ENCODE assay signal across 8 cellular contexts in genomic region chr12:70242695-70243509, GRCh38. TPM values are rescaled to one million over a fixed set of nuclear protein-coding genes. Genes with fewer than 3 reads are reported as not detected.
DNase-seq lines count a peak whose midpoint lies in the region; ATAC-seq and TF ChIP-seq lines count a peak whose summit lies in the region.

TSS of gene CNOT2 (plus strand) at chr12:70243433. CDS start at chr12:70278227, 34,794 bp downstream.

- TF ChIP-seq EP300 in esophagus muscularis mucosa (IDR thresholded peaks at IDR 0.05), result no peak

- peak within 1 kb of the TSS; percentile 94 to 97 (median 97) for H3K27ac ChIP-seq in Peyer's patch
- peak within 1 kb of the TSS; percentile 93 to 98 (median 96) for H3K27ac ChIP-seq in esophagus muscularis mucosa (replicated peaks in 1 of 4)

- no peaks in the 10 kb centered on the region for H3K27me3 ChIP-seq in Peyer's patch
- no peaks in the 10 kb centered on the region for H3K27me3 ChIP-seq in esophagus muscularis mucosa

- TF ChIP-seq POLR2A in Peyer's patch (IDR thresholded peaks at IDR 0.05) (peak; percentile 22 to 35), esophagus muscularis mucosa (IDR thresholded peaks at IDR 0.05; ENCODE audit: low read depth) (no peak)

- intact Hi-C loops in esophagus muscularis mucosa (cut with DNase I), result loop anchor here (10.0 kb wide), 2 partner anchors 122 to 332 kb away; partner anchors contain the start of gene KCNMB4

- DNase-seq in DMS53 treated with DMSO at 0.1 percent for 48 hours (lab: John Stamatoyannopoulos, UW; ENCODE audit: unreplicated experiment) (peak; percentile 87), KBM-7 (peak; percentile 93), Peyer's patch (peak; percentile 87 to 96 (median 93)), esophagus muscularis mucosa (ENCODE audit: extremely low spot score) (peak; percentile 97), myocyte (ENCODE audit: low read depth) (peak; percentile 88)
- DNase-seq in activated T-cell treated with anti-CD3 and anti-CD28 coated beads, Interleukin-2, amount 50 U/mL, for 48 hours, result peak; percentile 88 to 92
- DNase-seq in stimulated activated CD8-positive, alpha-beta memory T cell treated with anti-CD3 and anti-CD28 coated beads, Interleukin-7, amount 100 ng/mL, for 4 hours (ENCODE audit: low read depth in 2 of 2), result peak; percentile 79 to 85

- H3K36me3 ChIP-seq in Peyer's patch (peaks cover 0 to 18% (median 0%) of the 10 kb centered on the region in 3 donors), esophagus muscularis mucosa (peaks cover 0 to 27% (median 12%) of the 10 kb centered on the region in 4 donors)

- TF ChIP-seq CTCF in Peyer's patch (IDR thresholded peaks at IDR 0.05), result no peak
- TF ChIP-seq CTCF in esophagus muscularis mucosa (IDR thresholded peaks at IDR 0.05), result no peak

- 0% methylated on average over 20 of the region's 64 CpGs for WGBS in esophagus muscularis mucosa

- peak within 1 kb of the TSS; percentile 76 to 86 (median 84) for H3K4me3 ChIP-seq in Peyer's patch
- peak within 1 kb of the TSS; percentile 85 to 97 (median 90) for H3K4me3 ChIP-seq in esophagus muscularis mucosa

- peak; percentile 81 for ATAC-seq in GM21723 (IDR thresholded peaks at IDR 0.05; ENCODE audit: unreplicated experiment)

- no peaks in the 10 kb centered on the region for H3K9me3 ChIP-seq in Peyer's patch
- H3K9me3 ChIP-seq in esophagus muscularis mucosa, result no peaks in the 10 kb centered on the region

- H3K4me1 ChIP-seq in Peyer's patch (peaks cover 0 to 29% (median 9%) of the 10 kb centered on the region in 4 donors), esophagus muscularis mucosa (peaks cover 44 to 49% (median 47%) of the 10 kb centered on the region in 4 donors)

- in situ Hi-C loops in KBM-7 (cut with MboI; ENCODE audit: low pct_unique_long_range_greater_than_20kb, low sequenced_read_pairs), result no loop called here

RNA-seq across cellular contexts. Expression of gene CNOT2, which starts in this region (rescaled TPM):
- total RNA-seq in Peyer's patch, result 100 to 1,000 TPM; 115 to 263 (median 157) TPM
- 10 to 100 TPM; 55.6 to 87.6 (median 82.7) TPM for total RNA-seq in esophagus muscularis mucosa
- total RNA-seq in myocyte, result 85.9 and 112 TPM in 2 replicates
- polyA plus RNA-seq in myocyte (2012), result 39.5 TPM

Comparison
In these comparisons a context has a peak if more than half of its experiments do, and no peak if none do; other contexts are left out.
1. Peak in every context shown above with its lines: DNase-seq, ATAC-seq, H3K4me3 ChIP-seq and H3K27ac ChIP-seq.